Comparison of ENCODE assay signal across 8 cellular contexts in the genomic region with DNA sequence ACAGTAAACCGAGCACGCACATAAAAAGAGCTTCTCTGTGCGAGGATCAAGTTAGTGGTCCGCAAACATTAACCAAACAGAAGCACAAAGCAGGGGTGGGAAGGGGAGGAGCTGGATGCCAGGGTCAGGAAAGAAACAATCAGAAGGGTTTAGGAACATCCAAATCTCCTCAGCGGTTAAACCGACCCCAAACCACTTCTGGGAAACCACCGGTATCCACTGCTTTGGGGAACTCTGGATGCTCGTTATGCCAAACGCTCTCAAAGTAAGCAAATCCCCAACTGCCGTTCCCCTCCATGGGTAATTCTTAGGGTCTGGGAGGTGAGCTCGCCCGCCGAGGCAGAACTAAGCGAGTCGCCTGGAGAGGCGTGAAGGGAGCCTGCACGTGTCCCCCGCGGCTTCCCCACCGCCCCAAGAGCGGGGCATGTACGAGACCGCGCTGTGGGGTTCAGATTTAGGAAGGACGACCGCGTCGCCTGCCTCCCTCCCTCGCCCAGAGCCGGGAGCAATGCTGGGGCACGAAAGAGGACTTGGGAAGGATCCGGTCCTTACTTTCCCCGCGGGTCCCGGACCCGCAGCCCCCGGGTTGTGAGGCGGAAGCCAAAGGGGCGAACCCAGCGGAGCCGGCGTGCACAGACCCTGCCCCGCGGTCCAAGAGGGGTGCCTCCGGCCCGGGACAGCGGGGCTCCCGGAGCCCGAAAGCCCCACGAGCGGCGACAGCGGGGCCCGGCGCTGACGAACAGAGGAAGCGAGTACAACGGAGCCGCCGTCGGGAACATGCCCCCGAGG. TPM values are rescaled to one million over a fixed set of nuclear protein-coding genes. Genes with fewer than 3 reads are reported as not detected.
A peak's percentile ranks its signal among the peaks of the same experiment; 100 is the strongest.
DNase-seq lines count a peak whose midpoint lies in the region; ATAC-seq and TF ChIP-seq lines count a peak whose summit lies in the region.

No MANE protein-coding gene starts in this region.

- H3K27me3 Mint-ChIP-seq in memory B cell: no peaks in the 10 kb centered on the region

- H3K4me2 ChIP-seq in BLaER1 treated with 17β-estradiol and CSF1 and Interleukin-3, amounts not matched to agents 10 nM and 100 nM: peak overlapping the region; percentile 78 to 96 (median 86)

- peak overlapping the region; percentile 95 to 99 (median 99) for H3K9ac ChIP-seq in BLaER1 treated with 17β-estradiol and CSF1 and Interleukin-3, amounts not matched to agents 10 nM and 100 nM
- H3K9ac ChIP-seq in HUES64 (ENCODE audit: low read depth, low read length): peak overlapping the region; percentile 92

- peaks cover 13 to 30% (median 26%) of the 10 kb centered on the region in 11 experiments; a peak in 17 of 22 replicates for H3K36me3 ChIP-seq in BLaER1 treated with 17β-estradiol and CSF1 and Interleukin-3, amounts not matched to agents 10 nM and 100 nM
- peaks cover 4% of the 10 kb centered on the region; the same call in 1 of the 2 replicates for H3K36me3 ChIP-seq in HUES64 (ENCODE audit: insufficient read depth, low read length)

- intact Hi-C loops in dorsolateral prefrontal cortex (cut with DNase I): loop anchor here (1.0 to 10.0 kb wide), 7 partner anchors 21 to 611 kb away; a partner anchor contains a TSS

- H3K4me3 ChIP-seq in BLaER1 treated with 17β-estradiol and CSF1 and Interleukin-3, amounts not matched to agents 10 nM and 100 nM: peak overlapping the region; percentile 92 to 100 (median 99)
- H3K4me3 ChIP-seq in HUES64 (ENCODE audit: low read length) (peak overlapping the region; percentile 78), dorsolateral prefrontal cortex (peak overlapping the region; percentile 56 to 97 (median 87))

- ATAC-seq in GM19438 (IDR thresholded peaks at IDR 0.05; ENCODE audit: low read depth, unreplicated experiment) (peak; percentile 5), memory B cell (ENCODE audit: low read depth) (no peak)
- peak; percentile 4 for ATAC-seq in stimulated activated effector memory CD8-positive, alpha-beta T cell treated with anti-CD3 and anti-CD28 coated beads, Interleukin-12 subunit alpha, Interleukin-12 subunit beta, amount 100 ng/mL, for 72 hours

- H4K20me1 ChIP-seq in BLaER1 treated with 17β-estradiol and CSF1 and Interleukin-3, amounts not matched to agents 10 nM and 100 nM: peaks cover 53 to 56% (median 55%) of the 10 kb centered on the region in 11 experiments

- peaks cover 23 to 32% (median 28%) of the 10 kb centered on the region in 10 experiments for H3K4me1 ChIP-seq in BLaER1 treated with 17β-estradiol and CSF1 and Interleukin-3, amounts not matched to agents 10 nM and 100 nM
- peaks cover 7% of the 10 kb centered on the region; the same call in 1 of the 2 replicates for H3K4me1 ChIP-seq in HUES64 (ENCODE audit: insufficient read depth, low read length)

- H3K36me3 Mint-ChIP-seq in memory B cell: no peaks in the 10 kb centered on the region
- H3K36me3 Mint-ChIP-seq in stimulated activated effector memory CD8-positive, alpha-beta T cell treated with anti-CD3 and anti-CD28 coated beads, Interleukin-12 subunit alpha, Interleukin-12 subunit beta, amount 100 ng/mL, for 72 hours: peaks cover 46% of the 10 kb centered on the region

- peak overlapping the region; percentile 94 for H3K27ac Mint-ChIP-seq in memory B cell
- H3K27ac Mint-ChIP-seq in stimulated activated effector memory CD8-positive, alpha-beta T cell treated with anti-CD3 and anti-CD28 coated beads, Interleukin-12 subunit alpha, Interleukin-12 subunit beta, amount 100 ng/mL, for 72 hours: peak overlapping the region; percentile 99

- peak overlapping the region; percentile 96 for H3K4me3 Mint-ChIP-seq in memory B cell
- H3K4me3 Mint-ChIP-seq in stimulated activated effector memory CD8-positive, alpha-beta T cell treated with anti-CD3 and anti-CD28 coated beads, Interleukin-12 subunit alpha, Interleukin-12 subunit beta, amount 100 ng/mL, for 72 hours: peak overlapping the region; percentile 85

- H3K27ac ChIP-seq in BLaER1 treated with 17β-estradiol and CSF1 and Interleukin-3, amounts not matched to agents 10 nM and 100 nM: peak overlapping the region; percentile 95 to 100 (median 96)
- H3K27ac ChIP-seq in HUES64 (ENCODE audit: low read depth, low read length): peak overlapping the region; percentile 84
- peak overlapping the region; percentile 76 to 99 (median 97) for H3K27ac ChIP-seq in dorsolateral prefrontal cortex

- H3K4me1 Mint-ChIP-seq in memory B cell: peaks cover 9% of the 10 kb centered on the region
- H3K4me1 Mint-ChIP-seq in stimulated activated effector memory CD8-positive, alpha-beta T cell treated with anti-CD3 and anti-CD28 coated beads, Interleukin-12 subunit alpha, Interleukin-12 subunit beta, amount 100 ng/mL, for 72 hours: peaks cover 22% of the 10 kb centered on the region

- H3K27me3 ChIP-seq in BLaER1 treated with 17β-estradiol and CSF1 and Interleukin-3, amounts not matched to agents 10 nM and 100 nM: no peaks in the 10 kb centered on the region
- H3K27me3 ChIP-seq in HUES64 (ENCODE audit: insufficient read depth, low read length) (no peaks in the 10 kb centered on the region), dorsolateral prefrontal cortex (no peaks in the 10 kb centered on the region)

- DNase-seq in activated CD4-positive, CD25-positive, alpha-beta regulatory T cell treated with anti-CD3 and anti-CD28 coated beads, Interleukin-2, amount 50 U/mL, for 72 hours: peak; percentile 54
- peak in 6 of 10 donors; percentile 14 to 53 (median 31) for DNase-seq in dorsolateral prefrontal cortex
- peak; percentile 30 to 41 for DNase-seq in memory B cell (ENCODE audit: low spot score in 2 of 2)
- peak; percentile 31 to 74 for DNase-seq in stimulated activated effector memory CD8-positive, alpha-beta T cell treated with anti-CD3 and anti-CD28 coated beads, Interleukin-12 subunit alpha, Interleukin-12 subunit beta, amount 100 ng/mL, for 72 hours (ENCODE audit: low spot score in 2 of 2)
- DNase-seq in COR-L47 (lab: John Stamatoyannopoulos, UW): no peak

- WGBS in HUES64: under 1% methylated on average over 62 of the region's 62 CpGs

- TF ChIP-seq CTCF in dorsolateral prefrontal cortex (IDR thresholded peaks at IDR 0.05 in 54 of 56, conservative IDR thresholded peaks at IDR 0.05 in 2 of 56; ENCODE audit: low read depth in 1 of 56, partially characterized antibody in 56 of 56): peak in 1 of 56 donors; percentile 5

- H3K9me3 Mint-ChIP-seq in memory B cell: no peaks in the 10 kb centered on the region
- H3K9me3 Mint-ChIP-seq in stimulated activated effector memory CD8-positive, alpha-beta T cell treated with anti-CD3 and anti-CD28 coated beads, Interleukin-12 subunit alpha, Interleukin-12 subunit beta, amount 100 ng/mL, for 72 hours: no peaks in the 10 kb centered on the region

- H3K9me3 ChIP-seq in BLaER1 treated with 17β-estradiol and CSF1 and Interleukin-3, amounts not matched to agents 10 nM and 100 nM (replicated peaks in 1 of 11): no peaks in the 10 kb centered on the region
- H3K9me3 ChIP-seq in HUES64 (ENCODE audit: insufficient read depth, low read depth, low read length): no peaks in the 10 kb centered on the region

RNA-seq across cellular contexts. Expression of a gene that starts 0.7 kb away (rescaled TPM):
- polyA plus RNA-seq in HUES64 (2013, experiment 1 of 2): 20.5 TPM
- polyA plus RNA-seq in HUES64 (2013, experiment 2 of 2): 20.9 TPM
- 10 to 100 TPM; 29.4 to 70.1 (median 50.1) TPM for total RNA-seq in dorsolateral prefrontal cortex

RNA-seq across cellular contexts. Expression of a gene that starts 20.0 kb away (rescaled TPM):
- polyA plus RNA-seq in HUES64 (2013, experiment 1 of 2): 14.7 TPM
- polyA plus RNA-seq in HUES64 (2013, experiment 2 of 2): 20.3 TPM
- 10 to 100 TPM; 23.6 to 63.9 (median 38.0) TPM for total RNA-seq in dorsolateral prefrontal cortex
